14 cellular contexts compared by ENCODE assay signal in genomic region chr14:100588671-100589070, GRCh38. TPM values are rescaled to one million over a fixed set of nuclear protein-coding genes. Genes with fewer than 3 reads are reported as not detected.
DNase-seq lines count a peak whose midpoint lies in the region; ATAC-seq and TF ChIP-seq lines count a peak whose summit lies in the region.
"Had no signal": no experiment of that assay in that cellular context is flagged by ENCODE, and none has a peak within 500 bp of the region (broad histone marks: within the 10 kb centered on the region; RNA-seq: fewer than 3 reads in every experiment).

No MANE protein-coding gene starts in this region.

- TF ChIP-seq CTCF in BE2C (IDR thresholded peaks at IDR 0.05; ENCODE audit: low read depth, low read length) = no peak
- TF ChIP-seq CTCF in nephron (IDR thresholded peaks at IDR 0.05; ENCODE audit: unreplicated experiment in 3 of 3) = no peak
- TF ChIP-seq CTCF in CD8-positive, alpha-beta T cell (IDR thresholded peaks at IDR 0.05) = no peak

- no peak overlapping the region for H3K4me3 ChIP-seq in BE2C (ENCODE audit: low read depth, low read length)
- no peak overlapping the region for H3K4me3 ChIP-seq in CD8-positive, alpha-beta memory T cell (ENCODE audit: low read length)
- H3K4me3 ChIP-seq in CD8-positive, alpha-beta T cell (ENCODE audit: low read depth, low read length) = no peak overlapping the region

- H3K36me3 ChIP-seq in BE2C = no peaks in the 10 kb centered on the region
- no peaks in the 10 kb centered on the region for H3K36me3 ChIP-seq in CD8-positive, alpha-beta memory T cell (ENCODE audit: insufficient read depth, low read length)
- no peaks in the 10 kb centered on the region for H3K36me3 ChIP-seq in CD8-positive, alpha-beta T cell (ENCODE audit: insufficient read depth, low read length)
- H3K36me3 ChIP-seq: neutrophil had no signal

- H3K27me3 ChIP-seq in BE2C = no peaks in the 10 kb centered on the region; the same call in 1 of the 2 replicates
- H3K27me3 ChIP-seq in CD8-positive, alpha-beta memory T cell (ENCODE audit: insufficient read depth, low read length, poor library complexity, severe bottlenecking) = peaks cover 4% of the 10 kb centered on the region
- peaks cover 14% of the 10 kb centered on the region for H3K27me3 ChIP-seq in CD8-positive, alpha-beta T cell (ENCODE audit: insufficient read depth, low read length)

- no peak overlapping the region for H3K27ac Mint-ChIP-seq in CD8-positive, alpha-beta memory T cell
- H3K27ac Mint-ChIP-seq in activated naive CD8-positive, alpha-beta T cell treated with anti-CD3 and anti-CD28 coated beads, Interleukin-2, amount 50 U/mL, for 24 hours = no peak overlapping the region
- peak overlapping the region in 2 of 3 experiments; percentile 9 to 30 for H3K27ac Mint-ChIP-seq in nephron
- H3K27ac Mint-ChIP-seq in CD8-positive, alpha-beta T cell = no peak overlapping the region
- H3K27ac Mint-ChIP-seq: B cell; effector memory CD8-positive, alpha-beta T cell; IgD-negative memory B cell had no signal

- CTCF ChIA-PET in CD8-positive, alpha-beta memory T cell (lab: Charles Lee) = no interaction called here
- CTCF ChIA-PET in CD8-positive, alpha-beta T cell (lab: Charles Lee) = interaction anchor here (1.3 kb wide), 1 partner anchor 44 kb away, joined by 3 read pairs; no protein-coding TSS in a partner anchor

- no peak overlapping the region for H3K27ac ChIP-seq in CD8-positive, alpha-beta memory T cell (ENCODE audit: low read depth, low read length)
- no peak overlapping the region for H3K27ac ChIP-seq in CD8-positive, alpha-beta T cell (ENCODE audit: low read depth, low read length)
- H3K27ac ChIP-seq: neutrophil had no signal

- ATAC-seq in activated naive CD8-positive, alpha-beta T cell treated with anti-CD3 and anti-CD28 coated beads, Interleukin-2, amount 50 U/mL, for 24 hours = no peak
- no peak for ATAC-seq in HG03095 (IDR thresholded peaks at IDR 0.05; ENCODE audit: unreplicated experiment)
- no peak for ATAC-seq in CD8-positive, alpha-beta T cell
- ATAC-seq: effector memory CD8-positive, alpha-beta T cell; stimulated activated naive CD8-positive, alpha-beta T cell treated with anti-CD3 and anti-CD28 coated beads, Interleukin-15, Interleukin-2, amounts not matched to agents 100 U/mL and 50 U/mL, for 24 hours had no signal

- H3K9me3 Mint-ChIP-seq in CD8-positive, alpha-beta memory T cell = no peaks in the 10 kb centered on the region
- no peaks in the 10 kb centered on the region for H3K9me3 Mint-ChIP-seq in activated naive CD8-positive, alpha-beta T cell treated with anti-CD3 and anti-CD28 coated beads, Interleukin-2, amount 50 U/mL, for 24 hours
- no peaks in the 10 kb centered on the region for H3K9me3 Mint-ChIP-seq in nephron
- no peaks in the 10 kb centered on the region for H3K9me3 Mint-ChIP-seq in CD8-positive, alpha-beta T cell
- H3K9me3 Mint-ChIP-seq: effector memory CD8-positive, alpha-beta T cell; IgD-negative memory B cell had no signal

- H3K36me3 Mint-ChIP-seq in CD8-positive, alpha-beta memory T cell = no peaks in the 10 kb centered on the region
- no peaks in the 10 kb centered on the region for H3K36me3 Mint-ChIP-seq in activated naive CD8-positive, alpha-beta T cell treated with anti-CD3 and anti-CD28 coated beads, Interleukin-2, amount 50 U/mL, for 24 hours (ENCODE audit: low read depth)
- no peaks in the 10 kb centered on the region for H3K36me3 Mint-ChIP-seq in nephron (ENCODE audit: low read depth)
- H3K36me3 Mint-ChIP-seq in CD8-positive, alpha-beta T cell = no peaks in the 10 kb centered on the region
- H3K36me3 Mint-ChIP-seq: IgD-negative memory B cell had no signal

- H3K4me1 ChIP-seq in BE2C = peaks cover 14% of the 10 kb centered on the region
- H3K4me1 ChIP-seq in CD8-positive, alpha-beta memory T cell (ENCODE audit: insufficient read depth, low read length) = no peaks in the 10 kb centered on the region
- H3K4me1 ChIP-seq in CD8-positive, alpha-beta T cell (ENCODE audit: insufficient read depth, low read length) = peaks cover 10% of the 10 kb centered on the region

- peak overlapping the region in 5 of 7 donors; percentile 15 to 67 (median 29) for H3K4me3 Mint-ChIP-seq in CD8-positive, alpha-beta memory T cell
- H3K4me3 Mint-ChIP-seq in activated naive CD8-positive, alpha-beta T cell treated with anti-CD3 and anti-CD28 coated beads, Interleukin-2, amount 50 U/mL, for 24 hours = peak overlapping the region; percentile 14
- H3K4me3 Mint-ChIP-seq in nephron = peak overlapping the region; percentile 71 to 86 (median 85)
- H3K4me3 Mint-ChIP-seq in CD8-positive, alpha-beta T cell = no peak overlapping the region
- H3K4me3 Mint-ChIP-seq: B cell had no signal

- DNase-seq in BE2C = peak; percentile 3
- DNase-seq in CD8-positive, alpha-beta memory T cell = no peak
- DNase-seq in activated naive CD8-positive, alpha-beta T cell treated with anti-CD3 and anti-CD28 coated beads, Interleukin-2, amount 50 U/mL, for 24 hours = no peak
- no peak for DNase-seq in D341Med (ENCODE audit: low spot score)
- DNase-seq in CD8-positive, alpha-beta T cell = no peak
- DNase-seq: activated CD4-positive, alpha-beta T cell treated with anti-CD3 and anti-CD28 coated beads, Interleukin-2, amount 50 U/mL, for 1 hour; DMS79; effector memory CD8-positive, alpha-beta T cell; stimulated activated naive CD8-positive, alpha-beta T cell treated with anti-CD3 and anti-CD28 coated beads, Interleukin-15, Interleukin-2, amounts not matched to agents 100 U/mL and 50 U/mL, for 24 hours had no signal

- POLR2A ChIA-PET in CD8-positive, alpha-beta memory T cell (lab: Charles Lee) = no interaction called here
- POLR2A ChIA-PET in CD8-positive, alpha-beta T cell (lab: Charles Lee) = no interaction called here

- intact Hi-C loops in CD8-positive, alpha-beta T cell (cut with DNase I, micrococcal nuclease) = no loop called here

- H3K27me3 Mint-ChIP-seq in CD8-positive, alpha-beta memory T cell = peaks cover 20 to 39% of the 10 kb centered on the region in 2 donors
- H3K27me3 Mint-ChIP-seq in activated naive CD8-positive, alpha-beta T cell treated with anti-CD3 and anti-CD28 coated beads, Interleukin-2, amount 50 U/mL, for 24 hours = peaks cover 29% of the 10 kb centered on the region
- peaks cover 56% of the 10 kb centered on the region for H3K27me3 Mint-ChIP-seq in nephron (ENCODE audit: low read depth)
- H3K27me3 Mint-ChIP-seq in CD8-positive, alpha-beta T cell (ENCODE audit: low read depth) = peaks cover 27% of the 10 kb centered on the region

- H3K4me1 Mint-ChIP-seq in CD8-positive, alpha-beta memory T cell = peaks cover 0 to 7% (median 6%) of the 10 kb centered on the region in 3 donors
- H3K4me1 Mint-ChIP-seq in activated naive CD8-positive, alpha-beta T cell treated with anti-CD3 and anti-CD28 coated beads, Interleukin-2, amount 50 U/mL, for 24 hours = no peaks in the 10 kb centered on the region
- peaks cover 9% of the 10 kb centered on the region for H3K4me1 Mint-ChIP-seq in nephron
- peaks cover 4% of the 10 kb centered on the region for H3K4me1 Mint-ChIP-seq in CD8-positive, alpha-beta T cell (ENCODE audit: low read depth)

- no peaks in the 10 kb centered on the region for H3K9me3 ChIP-seq in BE2C
- no peaks in the 10 kb centered on the region for H3K9me3 ChIP-seq in CD8-positive, alpha-beta memory T cell (ENCODE audit: low read length)
- H3K9me3 ChIP-seq in CD8-positive, alpha-beta T cell (ENCODE audit: low read length) = no peaks in the 10 kb centered on the region
- H3K9me3 ChIP-seq: neutrophil had no signal

RNA-seq across cellular contexts. Expression of gene BEGAIN, which starts 1.5 kb away (rescaled TPM):
- polyA plus RNA-seq in BE2C (2012; ENCODE audit: insufficient read depth, insufficient read length, low read depth) = 178 TPM
- 1 to 10 TPM; 2.4 TPM for total RNA-seq in CD8-positive, alpha-beta memory T cell
- polyA plus RNA-seq in CD8-positive, alpha-beta memory T cell = 0.26 TPM
- 1 to 10 TPM in 1 of 2 experiments, under 1 TPM in 1; 0.61 to 1.9 TPM for total RNA-seq in CD8-positive, alpha-beta T cell
- total RNA-seq: B cell had no signal

Comparison
In these comparisons a context has a peak if more than half of its experiments do, and no peak if none do; other contexts are left out.
1. H3K27ac Mint-ChIP-seq: peak in nephron (2 of 3); none in CD8-positive, alpha-beta memory T cell (0 of 8), activated naive CD8-positive, alpha-beta T cell treated with anti-CD3 and anti-CD28 coated beads, Interleukin-2, amount 50 U/mL, for 24 hours (single experiment) and CD8-positive, alpha-beta T cell (single experiment).